1 cellular context compared by ENCODE assay signal in the genomic region with DNA sequence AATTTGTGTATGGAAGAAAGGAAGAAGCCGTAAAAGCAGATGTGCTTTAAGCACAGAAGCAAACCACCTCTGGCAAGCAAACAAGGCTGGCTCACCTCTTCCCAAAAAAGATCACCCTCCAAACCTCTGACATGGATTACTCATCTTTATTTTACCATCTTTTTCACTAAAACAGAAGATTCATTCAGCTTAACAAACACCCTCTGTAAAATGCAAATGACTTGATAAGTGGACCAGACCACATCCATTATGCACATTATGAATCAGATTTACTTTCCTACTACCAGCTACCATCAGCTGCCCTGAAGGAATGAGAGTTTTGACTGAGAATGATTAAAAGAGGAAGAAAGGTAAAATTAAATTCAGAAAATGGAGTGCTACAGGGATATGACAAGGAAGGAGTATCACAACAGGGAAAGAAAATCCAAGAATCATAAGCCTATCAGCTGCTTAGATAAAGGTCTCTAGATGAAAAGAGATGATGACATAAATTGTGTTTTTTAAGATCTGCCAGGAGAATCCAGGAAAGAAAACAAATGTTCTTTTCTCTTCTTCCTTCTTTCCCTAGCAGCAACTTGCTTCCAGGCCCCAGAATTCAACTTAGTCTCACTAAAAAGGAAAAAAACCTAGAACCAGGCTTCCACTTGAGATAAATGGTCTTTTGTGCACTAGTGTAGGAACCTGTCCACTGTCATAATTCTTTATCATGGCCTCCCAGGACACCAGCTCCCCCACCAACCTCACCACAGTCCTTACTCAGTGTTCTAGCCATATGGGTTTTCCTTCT.
TF ChIP-seq lines count a peak whose summit lies in the region.

No MANE protein-coding gene starts in this region.

TF ChIP-seq in IMR-90, 13 proteins besides CTCF, POLR2A, EP300 and RAD21 (continued from another document):
- no peak for TF ChIP-seq BHLHE40 (IDR thresholded peaks at IDR 0.05; ENCODE audit: low read depth, low read length)
- no peak for TF ChIP-seq CHD1 (IDR thresholded peaks at IDR 0.05; ENCODE audit: low read depth, low read length)
- no peak for TF ChIP-seq FOS (IDR thresholded peaks at IDR 0.05; ENCODE audit: low read depth, low read length)
- TF ChIP-seq, protein P1, sequence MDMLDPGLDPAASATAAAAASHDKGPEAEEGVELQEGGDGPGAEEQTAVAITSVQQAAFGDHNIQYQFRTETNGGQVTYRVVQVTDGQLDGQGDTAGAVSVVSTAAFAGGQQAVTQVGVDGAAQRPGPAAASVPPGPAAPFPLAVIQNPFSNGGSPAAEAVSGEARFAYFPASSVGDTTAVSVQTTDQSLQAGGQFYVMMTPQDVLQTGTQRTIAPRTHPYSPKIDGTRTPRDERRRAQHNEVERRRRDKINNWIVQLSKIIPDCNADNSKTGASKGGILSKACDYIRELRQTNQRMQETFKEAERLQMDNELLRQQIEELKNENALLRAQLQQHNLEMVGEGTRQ (IDR thresholded peaks at IDR 0.05; ENCODE audit: low read depth, low read length), result no peak
- no peak for TF ChIP-seq CEBPB (IDR thresholded peaks at IDR 0.05; ENCODE audit: low read depth, low read length)
- no peak for TF ChIP-seq SMC3 (IDR thresholded peaks at IDR 0.05; ENCODE audit: low read depth, low read length)
- no peak for TF ChIP-seq MXI1 (IDR thresholded peaks at IDR 0.05; ENCODE audit: borderline replicate concordance, low read depth, low read length)
- no peak for TF ChIP-seq RCOR1 (IDR thresholded peaks at IDR 0.05; ENCODE audit: insufficient replicate concordance, low read length)
